Comparison of ENCODE assay signal across 8 cellular contexts in the genomic region with DNA sequence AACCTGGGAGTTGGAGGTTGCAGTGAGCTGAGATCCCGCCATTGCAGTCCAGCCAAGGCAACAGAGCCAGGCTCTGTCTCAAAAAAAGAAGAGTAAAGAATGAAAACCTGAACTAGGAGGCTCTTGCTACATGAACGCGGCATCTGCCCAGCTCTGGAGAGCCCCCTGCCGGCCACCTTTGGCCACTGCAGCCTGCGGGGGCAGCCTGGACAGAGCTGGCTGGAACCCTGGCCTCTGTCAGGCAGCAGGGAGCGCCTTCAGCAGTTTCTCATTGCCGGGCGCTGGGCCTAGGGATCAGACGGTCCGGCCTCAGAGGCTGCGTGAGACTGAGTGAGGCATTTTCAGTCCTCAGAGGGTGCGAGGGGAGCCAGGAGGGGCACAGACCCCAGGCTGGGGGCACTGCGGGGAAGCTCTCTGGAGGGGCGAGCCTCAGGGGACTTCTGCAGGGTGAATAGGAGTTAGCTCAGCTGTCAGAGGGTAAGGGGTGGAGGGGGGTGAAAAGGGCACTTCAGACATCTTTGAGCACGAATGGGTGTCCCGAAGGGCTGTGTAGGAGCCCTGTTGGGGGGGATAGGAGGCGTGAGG. TPM values are rescaled to one million over a fixed set of nuclear protein-coding genes. Genes with fewer than 3 reads are reported as not detected.
DNase-seq lines count a peak whose midpoint lies in the region; TF ChIP-seq lines count a peak whose summit lies in the region.

No MANE protein-coding gene starts in this region.

- H3K4me1 Mint-ChIP-seq in activated T-helper 2 cell treated with anti-CD3 and anti-CD28 coated beads, Interferon-gamma antibody, Interleukin-2, Interleukin-4, amounts not matched to agents 10 μg/mL and 5 μg/mL and 100 μg/mL, durations not matched to agents 14 hours and 24 hours and 36 hours (ENCODE audit: low read depth): no peaks in the 10 kb centered on the region

- no peaks in the 10 kb centered on the region for H3K9me3 Mint-ChIP-seq in activated T-helper 2 cell treated with anti-CD3 and anti-CD28 coated beads, Interferon-gamma antibody, Interleukin-2, Interleukin-4, amounts not matched to agents 10 μg/mL and 5 μg/mL and 100 μg/mL, durations not matched to agents 14 hours and 24 hours and 36 hours

- H3K4me1 ChIP-seq in HUES48 (ENCODE audit: control insufficient read depth, insufficient read depth, low read length) (peaks cover 18% of the 10 kb centered on the region), neutrophil (ENCODE audit: control insufficient read depth in 1 of 2, insufficient read depth in 1 of 2, low read depth in 1 of 2, low read length in 1 of 2) (no peaks in the 10 kb centered on the region)

- intact Hi-C loops in activated T-helper 2 cell treated with anti-CD3 and anti-CD28 coated beads, Interferon-gamma antibody, Interleukin-2, Interleukin-4, amounts not matched to agents 10 μg/mL and 5 μg/mL and 100 μg/mL, durations not matched to agents 14 hours and 24 hours and 36 hours (cut with micrococcal nuclease): loop anchor here (1.0 kb wide), 1 partner anchor 134 kb away; no protein-coding TSS in a partner anchor

- no peak overlapping the region for H3K9ac ChIP-seq in HUES48 (ENCODE audit: low read depth, low read length)

- no peak overlapping the region for H3K4me3 Mint-ChIP-seq in activated T-helper 2 cell treated with anti-CD3 and anti-CD28 coated beads, Interferon-gamma antibody, Interleukin-2, Interleukin-4, amounts not matched to agents 10 μg/mL and 5 μg/mL and 100 μg/mL, durations not matched to agents 14 hours and 24 hours and 36 hours (ENCODE audit: low read depth)

- H3K36me3 ChIP-seq in HUES48 (ENCODE audit: control insufficient read depth, insufficient read depth, low read length) (no peaks in the 10 kb centered on the region), neutrophil (no peaks in the 10 kb centered on the region)

- TF ChIP-seq CTCF in foreskin fibroblast (IDR thresholded peaks at IDR 0.05; ENCODE audit: low read depth, low read length) (peak; percentile 99), neutrophil (IDR thresholded peaks at IDR 0.05) (peak; percentile 93)

- H3K27me3 Mint-ChIP-seq in activated T-helper 2 cell treated with anti-CD3 and anti-CD28 coated beads, Interferon-gamma antibody, Interleukin-2, Interleukin-4, amounts not matched to agents 10 μg/mL and 5 μg/mL and 100 μg/mL, durations not matched to agents 14 hours and 24 hours and 36 hours (ENCODE audit: low read depth): peaks cover 18% of the 10 kb centered on the region

- peak overlapping the region; percentile 45 for H3K4me3 ChIP-seq in HUES48 (ENCODE audit: low read depth, low read length)
- no peak overlapping the region for H3K4me3 ChIP-seq in foreskin fibroblast (ENCODE audit: low read depth in 1 of 2, low read length in 2 of 2)
- no peak overlapping the region for H3K4me3 ChIP-seq in neutrophil (ENCODE audit: low read depth in 1 of 2, low read length in 1 of 2)

- no peaks in the 10 kb centered on the region for H3K36me3 Mint-ChIP-seq in activated T-helper 2 cell treated with anti-CD3 and anti-CD28 coated beads, Interferon-gamma antibody, Interleukin-2, Interleukin-4, amounts not matched to agents 10 μg/mL and 5 μg/mL and 100 μg/mL, durations not matched to agents 14 hours and 24 hours and 36 hours (ENCODE audit: low read depth)

- H3K27ac ChIP-seq in HUES48 (ENCODE audit: low read depth, low read length) (peak overlapping the region; percentile 90), neutrophil (no peak overlapping the region)

- DNase-seq in NCI-H2029 (lab: John Stamatoyannopoulos, UW): peak; percentile 32
- no peak for DNase-seq in NCI-H2029 treated with DMSO at 0.1 percent for 48 hours (lab: John Stamatoyannopoulos, UW)
- peak; percentile 65 for DNase-seq in RKO (ENCODE audit: low spot score)
- peak; percentile 69 for DNase-seq in activated T-helper 2 cell treated with anti-CD3 and anti-CD28 coated beads, Interferon-gamma antibody, Interleukin-2, Interleukin-4, amounts not matched to agents 10 μg/mL and 5 μg/mL and 100 μg/mL, durations not matched to agents 14 hours and 24 hours and 36 hours (ENCODE audit: low spot score)
- DNase-seq in foreskin fibroblast: peak; percentile 61 to 86
- DNase-seq in superior temporal gyrus (ENCODE audit: extremely low spot score): peak; percentile 67

- H3K9me3 ChIP-seq in HUES48 (ENCODE audit: control insufficient read depth, insufficient read depth, low read length): no peaks in the 10 kb centered on the region
- no peaks in the 10 kb centered on the region for H3K9me3 ChIP-seq in neutrophil

- H3K27me3 ChIP-seq in HUES48 (ENCODE audit: control insufficient read depth, insufficient read depth, low read length): peaks cover 70% of the 10 kb centered on the region
- peaks cover 53% of the 10 kb centered on the region for H3K27me3 ChIP-seq in neutrophil

- H3K27ac Mint-ChIP-seq in activated T-helper 2 cell treated with anti-CD3 and anti-CD28 coated beads, Interferon-gamma antibody, Interleukin-2, Interleukin-4, amounts not matched to agents 10 μg/mL and 5 μg/mL and 100 μg/mL, durations not matched to agents 14 hours and 24 hours and 36 hours: no peak overlapping the region

RNA-seq across cellular contexts. Expression of a gene that starts 17.5 kb away (rescaled TPM):
- not detected in 2 replicates for total RNA-seq in activated T-helper 2 cell treated with anti-CD3 and anti-CD28 coated beads, Interferon-gamma antibody, Interleukin-2, Interleukin-4, amounts not matched to agents 10 μg/mL and 5 μg/mL and 100 μg/mL, durations not matched to agents 14 hours and 24 hours and 36 hours

RNA-seq across cellular contexts. Expression of a gene that starts 38.9 kb away (rescaled TPM):
- not detected in 2 replicates for total RNA-seq in activated T-helper 2 cell treated with anti-CD3 and anti-CD28 coated beads, Interferon-gamma antibody, Interleukin-2, Interleukin-4, amounts not matched to agents 10 μg/mL and 5 μg/mL and 100 μg/mL, durations not matched to agents 14 hours and 24 hours and 36 hours

RNA-seq across cellular contexts. Expression of a gene that starts 51.6 kb away (rescaled TPM):
- total RNA-seq in activated T-helper 2 cell treated with anti-CD3 and anti-CD28 coated beads, Interferon-gamma antibody, Interleukin-2, Interleukin-4, amounts not matched to agents 10 μg/mL and 5 μg/mL and 100 μg/mL, durations not matched to agents 14 hours and 24 hours and 36 hours: 80.1 and 84.1 TPM in 2 replicates
